Comparison of ENCODE assay signal across 8 cellular contexts in genomic region chr2:72993147-72993546, GRCh38.
DNase-seq lines count a peak whose midpoint lies in the region; ATAC-seq and TF ChIP-seq lines count a peak whose summit lies in the region.

No MANE protein-coding gene starts in this region.

- no peak overlapping the region for H3K27ac ChIP-seq in AG04450 (ENCODE audit: low read depth, low read length)
- no peak overlapping the region for H3K27ac ChIP-seq in neuronal stem cell (replicated peaks; ENCODE audit: low read length)

- H3K4me2 ChIP-seq in neuronal stem cell (ENCODE audit: insufficient read depth, low read length, poor library complexity, severe bottlenecking), result no peak overlapping the region

- H2BK120ac ChIP-seq in neuronal stem cell (ENCODE audit: low read depth, low read length), result no peak overlapping the region

- H3K18ac ChIP-seq in neuronal stem cell (ENCODE audit: low read length), result no peak overlapping the region

- peak; percentile 79 for TF ChIP-seq CTCF in AG04450 (IDR thresholded peaks at IDR 0.05; ENCODE audit: low read depth, low read length)
- TF ChIP-seq CTCF in fibroblast of mammary gland (conservative IDR thresholded peaks at IDR 0.05; ENCODE audit: control insufficient read depth, insufficient read depth, low read depth, low read length), result peak; percentile 71

- H2BK5ac ChIP-seq in neuronal stem cell (ENCODE audit: low read length), result no peak overlapping the region

- H2AK5ac ChIP-seq in neuronal stem cell (ENCODE audit: low read depth, low read length), result no peak overlapping the region

- H2BK15ac ChIP-seq in neuronal stem cell (ENCODE audit: low read length), result no peak overlapping the region

- no peak overlapping the region for H3K14ac ChIP-seq in neuronal stem cell (ENCODE audit: low read length)

- CTCF ChIA-PET in AG04450 (lab: Charles Lee), result interaction anchor here (0.7 to 3.9 kb wide), 22 partner anchors 10 to 218 kb away, joined by 3 to 33 read pairs (median 4); no protein-coding TSS in a partner anchor

- WGBS in neuronal stem cell (ENCODE audit: extremely low coverage in 2 of 2, insufficient read length in 2 of 2, insufficient replicate concordance in 1 of 2), 2 donors, result no CpG with 5 or more reads among the region's 2 CpGs

- H3K9ac ChIP-seq in neuronal stem cell (ENCODE audit: low read depth, low read length, poor library complexity), result no peak overlapping the region

- H3K9me3 ChIP-seq in AG04450 (ENCODE audit: control insufficient read depth, insufficient read depth, low read length) (no peaks in the 10 kb centered on the region), neuronal stem cell (replicated peaks in 1 of 2; ENCODE audit: control insufficient read depth in 2 of 2, insufficient read depth in 1 of 2, low read depth in 1 of 2, low read length in 2 of 2) (no peaks in the 10 kb centered on the region)

- no peak overlapping the region for H3K4ac ChIP-seq in neuronal stem cell (ENCODE audit: low read length)

- POLR2A ChIA-PET in AG04450 (lab: Yijun Ruan, JAX), result no interaction called here

- DNase-seq in AG04450 (ENCODE audit: low read depth, low spot score) (no peak), GM04504 (ENCODE audit: low read depth) (peak; percentile 4), NCI-H1105 (lab: John Stamatoyannopoulos, UW) (peak; percentile 17), activated T-cell treated with anti-CD3 and anti-CD28 coated beads for 1 hour (ENCODE audit: low read depth) (peak; percentile 23), fibroblast of mammary gland (ENCODE audit: low read depth) (peak; percentile 41), neuronal stem cell (ENCODE audit: low spot score) (peak; percentile 75)

- peaks cover 0 to 21% of the 10 kb centered on the region in 2 donors for H3K4me1 ChIP-seq in neuronal stem cell (ENCODE audit: control insufficient read depth in 2 of 2, insufficient read depth in 1 of 2, low read depth in 1 of 2, low read length in 2 of 2)

- no peak overlapping the region for H4K8ac ChIP-seq in neuronal stem cell (ENCODE audit: low read depth, low read length)

- no peak overlapping the region for H2BK12ac ChIP-seq in neuronal stem cell (ENCODE audit: low read length)

- H3K23ac ChIP-seq in neuronal stem cell (ENCODE audit: low read depth, low read length, poor library complexity), result no peak overlapping the region

- no peaks in the 10 kb centered on the region for H3K27me3 ChIP-seq in AG04450 (ENCODE audit: control insufficient read depth, insufficient read depth, low read length)
- peaks cover 0 to 41% (median 2%) of the 10 kb centered on the region in 3 experiments for H3K27me3 ChIP-seq in neuronal stem cell (ENCODE audit: control insufficient read depth in 3 of 3, insufficient read depth in 3 of 3, low read depth in 1 of 3, low read length in 3 of 3)

- H2AFZ ChIP-seq in neuronal stem cell (ENCODE audit: low read length), result peak overlapping the region; percentile 68

- H4K91ac ChIP-seq in neuronal stem cell (ENCODE audit: low read depth, low read length, poor library complexity), result no peak overlapping the region

- no peak for ATAC-seq in HG03520 (IDR thresholded peaks at IDR 0.05; ENCODE audit: unreplicated experiment)
- ATAC-seq in HG03025 (IDR thresholded peaks at IDR 0.05; ENCODE audit: low FRiP score, unreplicated experiment), result no peak

- H3K36me3 ChIP-seq in neuronal stem cell (replicated peaks in 1 of 2; ENCODE audit: control insufficient read depth in 2 of 2, insufficient read depth in 2 of 2, low read length in 2 of 2), result peaks cover 0 to 2% of the 10 kb centered on the region in 2 donors

- H3K79me1 ChIP-seq in neuronal stem cell (ENCODE audit: low read depth, low read length), result peaks cover 3% of the 10 kb centered on the region

- H3K4me3 ChIP-seq in AG04450 (ENCODE audit: low read depth, low read length) (no peak overlapping the region), fibroblast of mammary gland (ENCODE audit: control insufficient read depth, low read depth, low read length) (no peak overlapping the region), neuronal stem cell (ENCODE audit: low read length in 2 of 2) (no peak overlapping the region)
